In the genomic region with DNA sequence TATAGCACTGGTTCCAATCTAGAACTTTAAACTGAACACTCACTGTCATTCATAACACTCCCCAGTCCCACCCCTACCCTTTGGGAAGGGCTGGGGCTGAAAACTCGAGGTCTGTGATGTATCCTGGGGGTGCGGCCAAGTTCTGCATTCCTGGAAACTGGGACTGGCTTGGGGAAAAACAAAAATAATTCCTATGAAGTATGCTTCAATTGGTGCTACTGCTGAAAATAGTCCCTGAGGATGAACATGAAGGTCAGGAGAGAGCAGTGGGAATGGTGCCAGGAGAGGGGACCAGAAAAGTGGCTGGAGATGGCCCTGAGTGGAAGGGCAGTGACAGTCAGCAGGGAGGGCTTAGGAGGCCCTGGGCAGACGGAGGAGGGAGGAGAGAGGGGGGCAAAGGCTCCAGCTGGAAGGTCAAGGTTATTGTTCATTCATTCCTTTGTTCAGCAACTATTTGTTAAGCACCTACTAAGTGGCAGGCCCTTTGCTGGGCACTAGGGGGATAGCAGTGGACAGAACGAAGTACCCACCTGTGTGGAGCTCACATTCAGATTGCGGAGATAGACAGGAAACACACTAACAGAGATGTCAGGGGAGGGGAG, we compare ENCODE assay signal across 11 cellular contexts. TPM values are rescaled to one million over a fixed set of nuclear protein-coding genes. Genes with fewer than 3 reads are reported as not detected.
"Had no signal": no experiment of that assay in that cellular context is flagged by ENCODE, and none has a peak within 500 bp of the region (broad histone marks: within the 10 kb centered on the region; RNA-seq: fewer than 3 reads in every experiment).

No MANE protein-coding gene starts in this region.

- H3K9me3 Mint-ChIP-seq: activated naive CD8-positive, alpha-beta T cell treated with anti-CD3 and anti-CD28 coated beads, Interleukin-2, amount 50 U/mL, for 24 hours; natural killer cell treated with Interleukin-12 subunit alpha and Interleukin-12 subunit beta and Interleukin-15 and Interleukin-18, amount 100 ng/mL, for 72 hours had no signal

- H3K36me3 Mint-ChIP-seq: natural killer cell treated with Interleukin-12 subunit alpha and Interleukin-12 subunit beta and Interleukin-15 and Interleukin-18, amount 100 ng/mL, for 72 hours; T-cell had no signal

- DNase-seq: activated naive CD4-positive, alpha-beta T cell treated with Interleukin-2 at 50 U/mL for 16 hours; activated naive CD8-positive, alpha-beta T cell treated with anti-CD3 and anti-CD28 coated beads, Interleukin-2, amount 50 U/mL, for 24 hours; central memory CD4-positive, alpha-beta T cell; effector CD4-positive, alpha-beta T cell; kidney glomerular epithelial cell; mucosa of descending colon; T-cell; T1000; thyroid gland had no signal

- H3K4me1 Mint-ChIP-seq: activated naive CD8-positive, alpha-beta T cell treated with anti-CD3 and anti-CD28 coated beads, Interleukin-2, amount 50 U/mL, for 24 hours; T-cell had no signal

- ATAC-seq: activated naive CD8-positive, alpha-beta T cell treated with anti-CD3 and anti-CD28 coated beads, Interleukin-2, amount 50 U/mL, for 24 hours; mucosa of descending colon; natural killer cell treated with Interleukin-12 subunit alpha and Interleukin-12 subunit beta and Interleukin-15 and Interleukin-18, amount 100 ng/mL, for 72 hours; T-cell had no signal

- H3K27ac Mint-ChIP-seq: activated naive CD8-positive, alpha-beta T cell treated with anti-CD3 and anti-CD28 coated beads, Interleukin-2, amount 50 U/mL, for 24 hours; natural killer cell treated with Interleukin-12 subunit alpha and Interleukin-12 subunit beta and Interleukin-15 and Interleukin-18, amount 100 ng/mL, for 72 hours; T-cell had no signal

- H3K4me3 Mint-ChIP-seq: activated naive CD8-positive, alpha-beta T cell treated with anti-CD3 and anti-CD28 coated beads, Interleukin-2, amount 50 U/mL, for 24 hours; natural killer cell treated with Interleukin-12 subunit alpha and Interleukin-12 subunit beta and Interleukin-15 and Interleukin-18, amount 100 ng/mL, for 72 hours; T-cell had no signal

RNA-seq across cellular contexts. Expression of a gene that starts 4.7 kb away (rescaled TPM):
- total RNA-seq: natural killer cell treated with Interleukin-12 subunit alpha and Interleukin-12 subunit beta and Interleukin-15 and Interleukin-18, amount 100 ng/mL, for 72 hours had no signal

RNA-seq across cellular contexts. Expression of a gene that starts 33.8 kb away (rescaled TPM):
- total RNA-seq: natural killer cell treated with Interleukin-12 subunit alpha and Interleukin-12 subunit beta and Interleukin-15 and Interleukin-18, amount 100 ng/mL, for 72 hours; T-cell; thyroid gland had no signal

RNA-seq across cellular contexts. Expression of a gene that starts 38.4 kb away (rescaled TPM):
- total RNA-seq: fibroblast of lung; natural killer cell treated with Interleukin-12 subunit alpha and Interleukin-12 subunit beta and Interleukin-15 and Interleukin-18, amount 100 ng/mL, for 72 hours had no signal
